Comparison of ENCODE assay signal across 8 cellular contexts in genomic region chr2:60550151-60550983, GRCh38. TPM values are rescaled to one million over a fixed set of nuclear protein-coding genes. Genes with fewer than 3 reads are reported as not detected.
A peak's percentile ranks its signal among the peaks of the same experiment; 100 is the strongest.
DNase-seq lines count a peak whose midpoint lies in the region; ATAC-seq and TF ChIP-seq lines count a peak whose summit lies in the region.

No MANE protein-coding gene starts in this region.

- no peaks in the 10 kb centered on the region for H3K9me3 ChIP-seq in HUES48 (ENCODE audit: control insufficient read depth, insufficient read depth, low read length)

- ATAC-seq in GM21528 (IDR thresholded peaks at IDR 0.05; ENCODE audit: low FRiP score, unreplicated experiment), result peak; percentile 47
- no peak for ATAC-seq in omental fat pad (ENCODE audit: low FRiP score)

- H3K27me3 ChIP-seq in HUES48 (ENCODE audit: control insufficient read depth, insufficient read depth, low read length), result no peaks in the 10 kb centered on the region

- H3K9ac ChIP-seq in HUES48 (ENCODE audit: low read depth, low read length), result peak overlapping the region; percentile 80

- no peak for TF ChIP-seq CTCF in omental fat pad (IDR thresholded peaks at IDR 0.05)

- peak overlapping the region; percentile 89 for H3K4me3 Mint-ChIP-seq in activated naive CD4-positive, alpha-beta T cell treated with anti-CD3 and anti-CD28 coated beads, Interleukin-2, amount 50 U/mL, for 24 hours

- H3K4me1 ChIP-seq in HUES48 (ENCODE audit: control insufficient read depth, insufficient read depth, low read length), result peaks cover 33% of the 10 kb centered on the region

- H3K27ac ChIP-seq in HUES48 (ENCODE audit: low read depth, low read length), result peak overlapping the region; percentile 97

- peak; percentile 83 for DNase-seq in ELF-1 (ENCODE audit: low read depth, low spot score)
- peak; percentile 92 for DNase-seq in NOMO-1 treated with DMSO at 0.1 percent for 48 hours (lab: John Stamatoyannopoulos, UW; ENCODE audit: unreplicated experiment)
- DNase-seq in globus pallidus (ENCODE audit: low spot score), result peak; percentile 85
- DNase-seq in occipital lobe (lab: John Stamatoyannopoulos, UW), result peak; percentile 66
- no peak for DNase-seq in omental fat pad (ENCODE audit: low spot score)

- no peaks in the 10 kb centered on the region for H3K36me3 Mint-ChIP-seq in activated naive CD4-positive, alpha-beta T cell treated with anti-CD3 and anti-CD28 coated beads, Interleukin-2, amount 50 U/mL, for 24 hours

- H3K4me1 Mint-ChIP-seq in activated naive CD4-positive, alpha-beta T cell treated with anti-CD3 and anti-CD28 coated beads, Interleukin-2, amount 50 U/mL, for 24 hours, result peaks cover 32% of the 10 kb centered on the region

- peak overlapping the region; percentile 59 for H3K27ac Mint-ChIP-seq in activated naive CD4-positive, alpha-beta T cell treated with anti-CD3 and anti-CD28 coated beads, Interleukin-2, amount 50 U/mL, for 24 hours

- H3K9me3 Mint-ChIP-seq in activated naive CD4-positive, alpha-beta T cell treated with anti-CD3 and anti-CD28 coated beads, Interleukin-2, amount 50 U/mL, for 24 hours, result no peaks in the 10 kb centered on the region

- H3K27me3 Mint-ChIP-seq in activated naive CD4-positive, alpha-beta T cell treated with anti-CD3 and anti-CD28 coated beads, Interleukin-2, amount 50 U/mL, for 24 hours, result peaks cover 55% of the 10 kb centered on the region

- peak overlapping the region; percentile 93 for H3K4me3 ChIP-seq in HUES48 (ENCODE audit: low read depth, low read length)

- peaks cover 18% of the 10 kb centered on the region for H3K36me3 ChIP-seq in HUES48 (ENCODE audit: control insufficient read depth, insufficient read depth, low read length)

RNA-seq across cellular contexts. Expression of gene BCL11A, which starts 3.1 kb away (rescaled TPM):
- 128 TPM for total RNA-seq in occipital lobe
- total RNA-seq in omental fat pad, result 1 to 10 TPM in 2 of 4 donors, under 1 TPM in 2; 0.28 to 5.0 (median 1.1) TPM

Comparison
In these comparisons a context has a peak if more than half of its experiments do, and no peak if none do; other contexts are left out.
1. RNA of gene BCL11A, which starts 3.1 kb away (total RNA-seq): 128 TPM in occipital lobe (single experiment); 0.28 to 5.0 TPM in omental fat pad; every median in the first group is over 10 times any median in the second.